In the genomic region with DNA sequence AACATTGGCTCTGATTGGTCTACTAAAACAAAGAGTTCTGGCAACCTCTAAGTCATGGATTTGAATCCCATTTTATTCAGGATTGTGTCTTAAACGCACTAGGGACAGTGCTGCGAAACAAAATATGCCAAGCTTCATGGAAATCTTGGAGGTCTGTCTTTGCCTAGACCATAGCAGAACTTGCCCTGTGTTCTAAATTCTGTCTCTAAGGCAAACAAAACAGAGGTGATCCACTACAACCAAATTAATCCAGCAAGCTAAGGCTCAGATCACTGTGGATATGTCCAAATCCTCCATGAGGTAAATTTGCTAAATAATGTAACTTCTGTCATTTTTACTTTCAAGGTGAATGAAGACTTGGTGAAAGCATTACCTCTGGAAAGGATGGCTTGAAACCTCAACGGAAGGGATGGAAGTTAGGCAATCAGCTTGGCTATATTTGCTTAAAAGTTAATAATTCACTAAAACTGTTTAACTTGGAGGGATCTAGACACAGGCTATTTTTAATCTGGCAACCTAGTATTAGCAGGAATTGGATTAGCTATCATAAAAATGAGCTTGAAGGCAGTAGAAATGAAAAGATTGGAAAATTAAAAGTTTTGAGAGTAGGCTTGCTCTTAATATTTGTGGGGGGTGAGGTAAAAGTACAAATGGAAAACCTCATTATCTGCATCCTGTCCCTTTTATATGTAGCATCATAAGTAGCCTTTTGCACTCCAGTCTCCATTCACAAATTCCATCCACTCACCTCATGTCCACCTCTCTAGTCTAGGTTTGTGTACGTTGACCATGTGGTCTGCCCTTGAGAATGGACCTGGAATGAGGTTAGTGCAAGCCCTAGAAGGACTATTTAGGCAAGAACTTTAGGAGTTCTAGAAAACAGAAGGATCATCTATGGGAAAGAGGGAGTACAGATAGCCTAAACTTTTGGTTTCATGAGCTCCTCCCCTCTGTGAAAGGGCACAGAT, we compare ENCODE assay signal across 1 cellular context.
TF ChIP-seq lines count a peak whose summit lies in the region.

No MANE protein-coding gene starts in this region.

TF ChIP-seq in HepG2, 621 proteins besides CTCF, POLR2A, EP300 and RAD21 (continued from another document):
- TF ChIP-seq, protein P1, sequence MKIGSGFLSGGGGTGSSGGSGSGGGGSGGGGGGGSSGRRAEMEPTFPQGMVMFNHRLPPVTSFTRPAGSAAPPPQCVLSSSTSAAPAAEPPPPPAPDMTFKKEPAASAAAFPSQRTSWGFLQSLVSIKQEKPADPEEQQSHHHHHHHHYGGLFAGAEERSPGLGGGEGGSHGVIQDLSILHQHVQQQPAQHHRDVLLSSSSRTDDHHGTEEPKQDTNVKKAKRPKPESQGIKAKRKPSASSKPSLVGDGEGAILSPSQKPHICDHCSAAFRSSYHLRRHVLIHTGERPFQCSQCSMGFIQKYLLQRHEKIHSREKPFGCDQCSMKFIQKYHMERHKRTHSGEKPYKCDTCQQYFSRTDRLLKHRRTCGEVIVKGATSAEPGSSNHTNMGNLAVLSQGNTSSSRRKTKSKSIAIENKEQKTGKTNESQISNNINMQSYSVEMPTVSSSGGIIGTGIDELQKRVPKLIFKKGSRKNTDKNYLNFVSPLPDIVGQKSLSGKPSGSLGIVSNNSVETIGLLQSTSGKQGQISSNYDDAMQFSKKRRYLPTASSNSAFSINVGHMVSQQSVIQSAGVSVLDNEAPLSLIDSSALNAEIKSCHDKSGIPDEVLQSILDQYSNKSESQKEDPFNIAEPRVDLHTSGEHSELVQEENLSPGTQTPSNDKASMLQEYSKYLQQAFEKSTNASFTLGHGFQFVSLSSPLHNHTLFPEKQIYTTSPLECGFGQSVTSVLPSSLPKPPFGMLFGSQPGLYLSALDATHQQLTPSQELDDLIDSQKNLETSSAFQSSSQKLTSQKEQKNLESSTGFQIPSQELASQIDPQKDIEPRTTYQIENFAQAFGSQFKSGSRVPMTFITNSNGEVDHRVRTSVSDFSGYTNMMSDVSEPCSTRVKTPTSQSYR (CRISPR knock-in tag; IDR thresholded peaks at IDR 0.05; ENCODE audit: borderline replicate concordance): no peak
- no peak for TF ChIP-seq SUZ12 (IDR thresholded peaks at IDR 0.05; ENCODE audit: low read depth, low read length)
- TF ChIP-seq NR2F2 (IDR thresholded peaks at IDR 0.05; ENCODE audit: borderline replicate concordance, low read depth): no peak
- TF ChIP-seq ZMYM2 (CRISPR knock-in tag; IDR thresholded peaks at IDR 0.05): no peak
- TF ChIP-seq KMT2B (CRISPR knock-in tag; IDR thresholded peaks at IDR 0.05): no peak
- TF ChIP-seq ZHX2 (IDR thresholded peaks at IDR 0.05; ENCODE audit: low read depth): no peak
- TF ChIP-seq ZHX2 (CRISPR knock-in tag; IDR thresholded peaks at IDR 0.05; ENCODE audit: borderline replicate concordance): no peak
- TF ChIP-seq, protein P2, sequence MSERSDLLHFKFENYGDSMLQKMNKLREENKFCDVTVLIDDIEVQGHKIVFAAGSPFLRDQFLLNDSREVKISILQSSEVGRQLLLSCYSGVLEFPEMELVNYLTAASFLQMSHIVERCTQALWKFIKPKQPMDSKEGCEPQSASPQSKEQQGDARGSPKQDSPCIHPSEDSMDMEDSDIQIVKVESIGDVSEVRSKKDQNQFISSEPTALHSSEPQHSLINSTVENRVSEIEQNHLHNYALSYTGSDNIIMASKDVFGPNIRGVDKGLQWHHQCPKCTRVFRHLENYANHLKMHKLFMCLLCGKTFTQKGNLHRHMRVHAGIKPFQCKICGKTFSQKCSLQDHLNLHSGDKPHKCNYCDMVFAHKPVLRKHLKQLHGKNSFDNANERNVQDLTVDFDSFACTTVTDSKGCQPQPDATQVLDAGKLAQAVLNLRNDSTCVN (CRISPR knock-in tag; IDR thresholded peaks at IDR 0.05; ENCODE audit: borderline replicate concordance): no peak
- TF ChIP-seq ZNF136 (CRISPR knock-in tag; IDR thresholded peaks at IDR 0.05; ENCODE audit: low read depth): no peak
- no peak for TF ChIP-seq CSRNP2 (CRISPR knock-in tag; conservative IDR thresholded peaks at IDR 0.05; ENCODE audit: low read depth)
- TF ChIP-seq RXRB (CRISPR knock-in tag; IDR thresholded peaks at IDR 0.05; ENCODE audit: borderline replicate concordance): no peak
- TF ChIP-seq, protein P3, sequence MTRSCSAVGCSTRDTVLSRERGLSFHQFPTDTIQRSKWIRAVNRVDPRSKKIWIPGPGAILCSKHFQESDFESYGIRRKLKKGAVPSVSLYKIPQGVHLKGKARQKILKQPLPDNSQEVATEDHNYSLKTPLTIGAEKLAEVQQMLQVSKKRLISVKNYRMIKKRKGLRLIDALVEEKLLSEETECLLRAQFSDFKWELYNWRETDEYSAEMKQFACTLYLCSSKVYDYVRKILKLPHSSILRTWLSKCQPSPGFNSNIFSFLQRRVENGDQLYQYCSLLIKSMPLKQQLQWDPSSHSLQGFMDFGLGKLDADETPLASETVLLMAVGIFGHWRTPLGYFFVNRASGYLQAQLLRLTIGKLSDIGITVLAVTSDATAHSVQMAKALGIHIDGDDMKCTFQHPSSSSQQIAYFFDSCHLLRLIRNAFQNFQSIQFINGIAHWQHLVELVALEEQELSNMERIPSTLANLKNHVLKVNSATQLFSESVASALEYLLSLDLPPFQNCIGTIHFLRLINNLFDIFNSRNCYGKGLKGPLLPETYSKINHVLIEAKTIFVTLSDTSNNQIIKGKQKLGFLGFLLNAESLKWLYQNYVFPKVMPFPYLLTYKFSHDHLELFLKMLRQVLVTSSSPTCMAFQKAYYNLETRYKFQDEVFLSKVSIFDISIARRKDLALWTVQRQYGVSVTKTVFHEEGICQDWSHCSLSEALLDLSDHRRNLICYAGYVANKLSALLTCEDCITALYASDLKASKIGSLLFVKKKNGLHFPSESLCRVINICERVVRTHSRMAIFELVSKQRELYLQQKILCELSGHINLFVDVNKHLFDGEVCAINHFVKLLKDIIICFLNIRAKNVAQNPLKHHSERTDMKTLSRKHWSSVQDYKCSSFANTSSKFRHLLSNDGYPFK (CRISPR knock-in tag; IDR thresholded peaks at IDR 0.05; ENCODE audit: borderline replicate concordance): no peak
- no peak for TF ChIP-seq LBX2 (CRISPR knock-in tag; IDR thresholded peaks at IDR 0.05; ENCODE audit: borderline replicate concordance)
- TF ChIP-seq ZNF768 (CRISPR knock-in tag; IDR thresholded peaks at IDR 0.05): no peak
- no peak for TF ChIP-seq RBM39 (IDR thresholded peaks at IDR 0.05; ENCODE audit: low read depth, low read length, poor library complexity, severe bottlenecking)
- no peak for TF ChIP-seq REL (CRISPR knock-in tag; conservative IDR thresholded peaks at IDR 0.05)
- no peak for TF ChIP-seq ZSCAN21 (CRISPR knock-in tag; IDR thresholded peaks at IDR 0.05; ENCODE audit: borderline replicate concordance)
- TF ChIP-seq, protein P4, sequence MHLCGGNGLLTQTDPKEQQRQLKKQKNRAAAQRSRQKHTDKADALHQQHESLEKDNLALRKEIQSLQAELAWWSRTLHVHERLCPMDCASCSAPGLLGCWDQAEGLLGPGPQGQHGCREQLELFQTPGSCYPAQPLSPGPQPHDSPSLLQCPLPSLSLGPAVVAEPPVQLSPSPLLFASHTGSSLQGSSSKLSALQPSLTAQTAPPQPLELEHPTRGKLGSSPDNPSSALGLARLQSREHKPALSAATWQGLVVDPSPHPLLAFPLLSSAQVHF (CRISPR knock-in tag; IDR thresholded peaks at IDR 0.05): no peak
- TF ChIP-seq CEBPG (CRISPR knock-in tag; IDR thresholded peaks at IDR 0.05): peak; percentile 79
- TF ChIP-seq ZNF781 (CRISPR knock-in tag; IDR thresholded peaks at IDR 0.05; ENCODE audit: borderline replicate concordance, not compliant biosample characterization): no peak
- TF ChIP-seq ESRRA (CRISPR knock-in tag; IDR thresholded peaks at IDR 0.05; ENCODE audit: low read depth): no peak
- TF ChIP-seq NR3C1 (CRISPR knock-in tag; IDR thresholded peaks at IDR 0.05): no peak
- no peak for TF ChIP-seq POLR2AphosphoS2 (IDR thresholded peaks at IDR 0.05; ENCODE audit: low read depth, low read length)
- no peak for TF ChIP-seq ZNF761 (CRISPR knock-in tag; conservative IDR thresholded peaks at IDR 0.05)
- TF ChIP-seq SOX5 (CRISPR knock-in tag; IDR thresholded peaks at IDR 0.05; ENCODE audit: borderline replicate concordance): no peak
- TF ChIP-seq ZNF282 (IDR thresholded peaks at IDR 0.05; ENCODE audit: partially characterized antibody): no peak
- no peak for TF ChIP-seq BRCA1 (CRISPR knock-in tag; IDR thresholded peaks at IDR 0.05)
